29 cellular contexts compared by ENCODE assay signal in genomic region chr15:34691024-34691423, GRCh38.
DNase-seq lines count a peak whose midpoint lies in the region; TF ChIP-seq lines count a peak whose summit lies in the region.
"Had no signal": no experiment of that assay in that cellular context is flagged by ENCODE, and none has a peak within 500 bp of the region (broad histone marks: within the 10 kb centered on the region; RNA-seq: fewer than 3 reads in every experiment).

No MANE protein-coding gene starts in this region.

- no peaks in the 10 kb centered on the region for H3K36me3 ChIP-seq in BE2C
- H3K36me3 ChIP-seq: ascending aorta, esophagus squamous epithelium, ovary, SJCRH30, suprapubic skin, upper lobe of right lung had no signal

- no peaks in the 10 kb centered on the region for H3K9me3 ChIP-seq in BE2C
- H3K9me3 ChIP-seq: ascending aorta, esophagus squamous epithelium, ovary, SJCRH30, suprapubic skin, upper lobe of right lung had no signal

- TF ChIP-seq CTCF in epithelial cell of esophagus (IDR thresholded peaks at IDR 0.05; ENCODE audit: insufficient read depth, low read depth, low read length, missing control alignments) (no peak), BE2C (IDR thresholded peaks at IDR 0.05; ENCODE audit: low read depth, low read length) (no peak)

- no peaks in the 10 kb centered on the region for H3K4me1 ChIP-seq in BE2C
- H3K4me1 ChIP-seq: ascending aorta, esophagus squamous epithelium, suprapubic skin, upper lobe of right lung had no signal

- H3K4me3 ChIP-seq in epithelial cell of esophagus (ENCODE audit: low read length) (no peak overlapping the region), BE2C (ENCODE audit: low read depth, low read length) (no peak overlapping the region)
- H3K4me3 ChIP-seq: ascending aorta, esophagus squamous epithelium, ovary, SJCRH30, skin epidermis, suprapubic skin, upper lobe of right lung had no signal

- peak; percentile 29 for DNase-seq in Daoy (ENCODE audit: low read depth)
- DNase-seq in OCI-M1 (lab: John Stamatoyannopoulos, UW) = peak; percentile 36
- peak; percentile 93 for DNase-seq in epithelial cell of esophagus (ENCODE audit: low read depth)
- peak; percentile 69 for DNase-seq in kidney tubule cell (ENCODE audit: low spot score)
- no peak for DNase-seq in BE2C
- DNase-seq in ecto neural progenitor cell (ENCODE audit: low spot score) = no peak
- no peak for DNase-seq in DMS114 treated with DMSO at 0.1 percent for 48 hours (lab: John Stamatoyannopoulos, UW; ENCODE audit: unreplicated experiment)
- DNase-seq: activated B cell treated with CpG ODN at 0.5 μM for 24 hours; activated CD4-positive, alpha-beta T cell treated with anti-CD3 and anti-CD28 coated beads, Interleukin-2, amount 50 U/mL, for 1 hour; activated effector memory CD4-positive, alpha-beta T cell treated with anti-CD3 and anti-CD28 coated beads, Interleukin-2, amount 50 U/mL, for 16 hours; activated naive CD8-positive, alpha-beta T cell treated with anti-CD3 and anti-CD28 coated beads, Interleukin-2, amount 10 ng/mL, durations not matched to agents 7 days and 5 days; activated T-cell treated with anti-CD3 and anti-CD28 coated beads, Interleukin-2, amount 50 U/mL, for 24 hours; central memory CD4-positive, alpha-beta T cell; DMS153; esophagus squamous epithelium; GDM1; hippocampal formation; NCI-H1048; NCI-H1694; NCI-H446; NCI-H748 treated with DMSO at 0.1 percent for 48 hours; ovary; retina; SJCRH30; stimulated activated naive CD4-positive, alpha-beta T cell; upper lobe of right lung had no signal

- no peaks in the 10 kb centered on the region for H3K27me3 ChIP-seq in BE2C
- H3K27me3 ChIP-seq: ascending aorta, ovary, SJCRH30, suprapubic skin, upper lobe of right lung had no signal

Comparison
In these comparisons a context has a peak if more than half of its experiments do, and no peak if none do; other contexts are left out.
1. DNase-seq: peak in Daoy (single experiment), OCI-M1 (single experiment), epithelial cell of esophagus (single experiment) and kidney tubule cell (single experiment); none in BE2C (single experiment), ecto neural progenitor cell (single experiment) and DMS114 treated with DMSO at 0.1 percent for 48 hours (single experiment).